ENCODE assay signal across 1 cellular context in genomic region chr7:1974714-1975113, GRCh38.
TF ChIP-seq lines count a peak whose summit lies in the region.

No MANE protein-coding gene starts in this region.

TF ChIP-seq in GM23338, 12 proteins besides CTCF, POLR2A, EP300 and RAD21 (continued from another document):
- TF ChIP-seq ETS1 (IDR thresholded peaks at IDR 0.05): no peak
- no peak for TF ChIP-seq NANOG (IDR thresholded peaks at IDR 0.05; ENCODE audit: borderline replicate concordance)
- no peak for TF ChIP-seq ZNF331 (CRISPR knock-in tag; IDR thresholded peaks at IDR 0.05; ENCODE audit: low read depth)
- TF ChIP-seq EZH2 (IDR thresholded peaks at IDR 0.05; ENCODE audit: low read depth, unreplicated experiment): no peak
- TF ChIP-seq EZH2phosphoT487 (IDR thresholded peaks at IDR 0.05; ENCODE audit: unreplicated experiment): no peak
- TF ChIP-seq ZNF462 (CRISPR knock-in tag; IDR thresholded peaks at IDR 0.05): no peak
- TF ChIP-seq STAT1 (IDR thresholded peaks at IDR 0.05; ENCODE audit: unreplicated experiment): no peak
